In genomic region chr12:76103958-76104357, GRCh38 we compare ENCODE assay signal across 23 cellular contexts. TPM values are rescaled to one million over a fixed set of nuclear protein-coding genes. Genes with fewer than 3 reads are reported as not detected.
DNase-seq lines count a peak whose midpoint lies in the region; ATAC-seq, FAIRE-seq and TF ChIP-seq lines count a peak whose summit lies in the region.
"Had no signal": no experiment of that assay in that cellular context is flagged by ENCODE, and none has a peak within 500 bp of the region (broad histone marks: within the 10 kb centered on the region; RNA-seq: fewer than 3 reads in every experiment).

No MANE protein-coding gene starts in this region.

- H3K9me3 ChIP-seq in SK-N-SH = no peaks in the 10 kb centered on the region
- no peaks in the 10 kb centered on the region for H3K9me3 ChIP-seq in H1 (ENCODE audit: insufficient read depth in 2 of 2, low read depth in 1 of 2, low read length in 1 of 2)
- no peaks in the 10 kb centered on the region for H3K9me3 ChIP-seq in breast epithelium
- H3K9me3 ChIP-seq: BLaER1 treated with 17β-estradiol and CSF1 and Interleukin-3, amounts not matched to agents 10 nM and 100 nM; Caco-2 had no signal

- no peak overlapping the region for H3K4me3 Mint-ChIP-seq in GM23338
- H3K4me3 Mint-ChIP-seq: B cell; CD4-positive, alpha-beta T cell; CD8-positive, alpha-beta T cell had no signal

- POLR2A ChIA-PET in SK-N-SH (lab: Yijun Ruan, JAX) = no interaction called here
- POLR2A ChIA-PET in H1 (lab: Charles Lee; ENCODE audit: partially characterized antibody) = no interaction called here

- no peak overlapping the region for H3K27ac Mint-ChIP-seq in GM23338
- H3K27ac Mint-ChIP-seq: B cell; CD4-positive, alpha-beta T cell; CD8-positive, alpha-beta T cell had no signal

- H3K4me1 Mint-ChIP-seq in GM23338 = peaks cover 16% of the 10 kb centered on the region
- H3K4me1 Mint-ChIP-seq: B cell had no signal

- no peak overlapping the region for H3K14ac ChIP-seq in H1 (ENCODE audit: insufficient read length)

- no peak overlapping the region for H2BK20ac ChIP-seq in H1 (ENCODE audit: low read length)

- H3K79me1 ChIP-seq in H1 (ENCODE audit: low read depth, low read length) (no peaks in the 10 kb centered on the region), mesendoderm (ENCODE audit: low read length) (no peaks in the 10 kb centered on the region)

- intact Hi-C loops in breast epithelium (cut with DNase I; ENCODE audit: low total_unique reads) = no loop called here

- H2BK12ac ChIP-seq in H1 (ENCODE audit: low read depth, low read length) = no peak overlapping the region

- no peak overlapping the region for H3K56ac ChIP-seq in H1 (replicated peaks; ENCODE audit: insufficient read length, low read depth, low read length)
- H3K56ac ChIP-seq in mesendoderm (ENCODE audit: low read length) = no peak overlapping the region

- H3K9me3 Mint-ChIP-seq in GM23338 = no peaks in the 10 kb centered on the region
- H3K9me3 Mint-ChIP-seq: CD4-positive, alpha-beta T cell; CD8-positive, alpha-beta T cell had no signal

- H2BK120ac ChIP-seq in H1 (replicated peaks; ENCODE audit: low read depth, low read length) (no peak overlapping the region), mesendoderm (ENCODE audit: low read depth, low read length) (no peak overlapping the region)

- H3K79me2 ChIP-seq in SK-N-SH (ENCODE audit: insufficient read depth) (no peaks in the 10 kb centered on the region), GM23338 (replicated peaks; ENCODE audit: insufficient read depth) (no peaks in the 10 kb centered on the region), H1 (ENCODE audit: control insufficient read depth in 1 of 2, insufficient read depth in 2 of 2, low read length in 2 of 2) (no peaks in the 10 kb centered on the region), mesendoderm (ENCODE audit: control insufficient read depth, insufficient read depth, low read length) (no peaks in the 10 kb centered on the region)

- no peak overlapping the region for H3K4me3 ChIP-seq in SK-N-SH (ENCODE audit: low read depth in 2 of 2, low read length in 1 of 2)
- no peak overlapping the region for H3K4me3 ChIP-seq in GM23338
- no peak overlapping the region for H3K4me3 ChIP-seq in H1 (ENCODE audit: extremely low read depth in 1 of 4, insufficient read depth in 2 of 4, low read depth in 3 of 4, low read length in 4 of 4)
- H3K4me3 ChIP-seq in mesendoderm (ENCODE audit: low read length) = no peak overlapping the region
- no peak overlapping the region for H3K4me3 ChIP-seq in breast epithelium
- H3K4me3 ChIP-seq: BLaER1 treated with 17β-estradiol and CSF1 and Interleukin-3, amounts not matched to agents 10 nM and 100 nM; GM12878 had no signal

- 93% methylated on average over 1 of the region's 1 CpG for WGBS in SK-N-SH (ENCODE audit: low lambda C conversion rate)
- WGBS in H1 (ENCODE audit: extremely low coverage in 1 of 2, insufficient coverage in 1 of 2, insufficient read length in 1 of 2, insufficient replicate concordance in 2 of 2, low coverage in 1 of 2, low lambda C conversion rate in 2 of 2, missing lambda C conversion rate in 1 of 2), 2 experiments = 95% methylated on average over 1 of the region's 1 CpG; no CpG with 5 or more reads in 1 of the 2 experiments
- WGBS in mesendoderm (ENCODE audit: extremely low coverage, insufficient coverage, low lambda C conversion rate) = no CpG with 5 or more reads among the region's 1 CpG

- peaks cover 21% of the 10 kb centered on the region for H3F3A ChIP-seq in SK-N-SH (replicated peaks; ENCODE audit: insufficient read depth)
- H3F3A ChIP-seq in GM23338 (replicated peaks; ENCODE audit: low read depth) = no peaks in the 10 kb centered on the region

- no peak overlapping the region for H4K91ac ChIP-seq in H1 (replicated peaks; ENCODE audit: insufficient read length, low read length)

- H4K8ac ChIP-seq in H1 (ENCODE audit: extremely low read depth, insufficient read depth, low read length) = no peak overlapping the region
- no peak overlapping the region for H4K8ac ChIP-seq in mesendoderm (ENCODE audit: low read depth, low read length)

- H2AFZ ChIP-seq in SK-N-SH (ENCODE audit: low read depth) (peak overlapping the region; percentile 70; the same call in 1 of the 2 replicates), GM23338 (no peak overlapping the region), H1 (ENCODE audit: low read length) (no peak overlapping the region)

- no peak overlapping the region for H2BK15ac ChIP-seq in H1 (ENCODE audit: low read length)
- H2BK15ac ChIP-seq in mesendoderm (replicated peaks; ENCODE audit: low read depth) = peak overlapping the region; percentile 74

- DNase-seq in SK-N-SH (no peak), GM23338 (ENCODE audit: low spot score) (no peak), H1 (ENCODE audit: low read depth in 1 of 2, low spot score in 2 of 2) (no peak), mesendoderm (no peak), GF-D8 (lab: John Stamatoyannopoulos, UW) (no peak), breast epithelium (ENCODE audit: low spot score in 2 of 2) (no peak)
- DNase-seq: 8988T; AML-193; Calu3; CD4-positive, alpha-beta T cell; CD8-positive, alpha-beta T cell; DMS79 treated with DMSO at 0.1 percent for 48 hours had no signal

- H3K9me2 ChIP-seq in SK-N-SH (no peaks in the 10 kb centered on the region), GM23338 (ENCODE audit: insufficient read depth) (no peaks in the 10 kb centered on the region)

- H4K20me1 ChIP-seq in SK-N-SH (ENCODE audit: insufficient read depth) (no peaks in the 10 kb centered on the region), GM23338 (replicated peaks; ENCODE audit: insufficient read depth) (no peaks in the 10 kb centered on the region), H1 (replicated peaks in 1 of 2; ENCODE audit: control insufficient read depth in 1 of 2, insufficient read depth in 2 of 2, low read length in 2 of 2) (no peaks in the 10 kb centered on the region)
- H4K20me1 ChIP-seq: BLaER1 treated with 17β-estradiol and CSF1 and Interleukin-3, amounts not matched to agents 10 nM and 100 nM had no signal

- H3K27me3 Mint-ChIP-seq in GM23338 (ENCODE audit: insufficient read depth, low read depth, poor library complexity) = peaks cover 4% of the 10 kb centered on the region
- H3K27me3 Mint-ChIP-seq: CD4-positive, alpha-beta T cell had no signal

- H3K4ac ChIP-seq in H1 (replicated peaks; ENCODE audit: insufficient read length, low read depth, low read length) (no peak overlapping the region), mesendoderm (ENCODE audit: low read depth, low read length) (no peak overlapping the region)

- H3K4me1 ChIP-seq in SK-N-SH (ENCODE audit: control insufficient read depth in 1 of 2, insufficient read depth in 2 of 2, low read depth in 1 of 2, low read length in 1 of 2) (0 out of 4 replicates have a peak, but pooled peaks cover 0 to 4% of the 10 kb centered on the region in 2 experiments), GM23338 (ENCODE audit: insufficient read depth) (no peaks in the 10 kb centered on the region), H1 (replicated peaks in 1 of 4; ENCODE audit: control insufficient read depth in 3 of 4, insufficient read depth in 4 of 4, low read length in 3 of 4) (peaks cover 3 to 10% (median 9%) of the 10 kb centered on the region in 4 experiments; a peak in 5 of 7 replicates), mesendoderm (ENCODE audit: control insufficient read depth, low read depth, low read length) (peaks cover 6% of the 10 kb centered on the region), breast epithelium (no peaks in the 10 kb centered on the region)
- H3K4me1 ChIP-seq: BLaER1 treated with 17β-estradiol and CSF1 and Interleukin-3, amounts not matched to agents 10 nM and 100 nM had no signal

- no peaks in the 10 kb centered on the region for H3K23me2 ChIP-seq in H1 (ENCODE audit: low read depth, low read length)

- H2BK5ac ChIP-seq in H1 (ENCODE audit: low read depth, low read length) = no peak overlapping the region
- no peak overlapping the region for H2BK5ac ChIP-seq in mesendoderm (ENCODE audit: low read length)

- no peak overlapping the region for H3K23ac ChIP-seq in H1 (ENCODE audit: insufficient read length)
- H3K23ac ChIP-seq in mesendoderm (ENCODE audit: low read length) = no peak overlapping the region

- peak overlapping the region in 1 of 2 experiments; percentile 62; a peak in 2 of 4 replicates for H3K27ac ChIP-seq in SK-N-SH (ENCODE audit: low read depth in 2 of 2, low read length in 1 of 2)
- H3K27ac ChIP-seq in GM23338 (ENCODE audit: low read depth) = 0 out of 2 replicates have a peak overlapping the region, but pooled peaks have one; percentile 48
- no peak overlapping the region for H3K27ac ChIP-seq in H1 (ENCODE audit: low read depth, low read length)
- H3K27ac ChIP-seq in mesendoderm (ENCODE audit: low read depth, low read length) = no peak overlapping the region
- no peak overlapping the region for H3K27ac ChIP-seq in breast epithelium
- H3K27ac ChIP-seq: BLaER1 treated with 17β-estradiol and CSF1 and Interleukin-3, amounts not matched to agents 10 nM and 100 nM had no signal

- no peaks in the 10 kb centered on the region for H3K36me3 Mint-ChIP-seq in GM23338 (ENCODE audit: low read depth)
- H3K36me3 Mint-ChIP-seq: CD8-positive, alpha-beta T cell had no signal

- H2AK5ac ChIP-seq in H1 (ENCODE audit: low read depth, low read length) (no peak overlapping the region), mesendoderm (ENCODE audit: low read length) (no peak overlapping the region)

- no peak for FAIRE-seq in H1 (lab: Jason Lieb, UNC)
- FAIRE-seq: A204.1, D721Med, G401.6, GM12878, GM12892, GM18507 had no signal

- no peak for TF ChIP-seq POLR2A in H1 (IDR thresholded peaks at IDR 0.05; ENCODE audit: control extremely low read depth in 1 of 2, low read depth in 2 of 2, low read length in 2 of 2)
- TF ChIP-seq POLR2A in breast epithelium (IDR thresholded peaks at IDR 0.05) = no peak

- no peak for TF ChIP-seq RAD21 in SK-N-SH (IDR thresholded peaks at IDR 0.05; ENCODE audit: low read length)
- no peak for TF ChIP-seq RAD21 in H1 (IDR thresholded peaks at IDR 0.05 in 1 of 2, conservative IDR thresholded peaks at IDR 0.05 in 1 of 2; ENCODE audit: low read depth in 2 of 2, low read length in 2 of 2)

- H3K9ac ChIP-seq in SK-N-SH = no peak overlapping the region
- no peak overlapping the region for H3K9ac ChIP-seq in H1 (replicated peaks in 1 of 4; ENCODE audit: extremely low read depth in 1 of 4, low read depth in 3 of 4, low read length in 3 of 4)
- no peak overlapping the region for H3K9ac ChIP-seq in mesendoderm (ENCODE audit: low read length)
- H3K9ac ChIP-seq: BLaER1 treated with 17β-estradiol and CSF1 and Interleukin-3, amounts not matched to agents 10 nM and 100 nM had no signal

- H3K36me3 ChIP-seq in SK-N-SH (replicated peaks in 1 of 2; ENCODE audit: control insufficient read depth in 1 of 2, insufficient read depth in 2 of 2, low read length in 1 of 2) = no peaks in the 10 kb centered on the region
- no peaks in the 10 kb centered on the region for H3K36me3 ChIP-seq in GM23338 (ENCODE audit: insufficient read depth)
- H3K36me3 ChIP-seq in H1 (ENCODE audit: control insufficient read depth in 2 of 4, insufficient read depth in 4 of 4, low read length in 3 of 4) = no peaks in the 10 kb centered on the region
- H3K36me3 ChIP-seq in mesendoderm (ENCODE audit: control insufficient read depth, insufficient read depth, low read length) = no peaks in the 10 kb centered on the region
- no peaks in the 10 kb centered on the region for H3K36me3 ChIP-seq in breast epithelium
- H3K36me3 ChIP-seq: BLaER1 treated with 17β-estradiol and CSF1 and Interleukin-3, amounts not matched to agents 10 nM and 100 nM had no signal

- H4K5ac ChIP-seq in H1 (ENCODE audit: insufficient read length, low read depth, low read length) (no peak overlapping the region), mesendoderm (ENCODE audit: low read length) (no peak overlapping the region)

- CTCF ChIA-PET in SK-N-SH (lab: Yijun Ruan, JAX) (interaction anchor here (1.1 to 1.7 kb wide), 2 partner anchors 11 kb away, joined by 3 to 4 read pairs; no protein-coding TSS in a partner anchor), H1 (lab: Charles Lee; ENCODE audit: partially characterized antibody) (interaction anchor here (0.6 to 1.3 kb wide), 4 partner anchors 12 to 1438 kb away, joined by 3 to 5 read pairs (median 4); no protein-coding TSS in a partner anchor)

- TF ChIP-seq CTCF in SK-N-SH (IDR thresholded peaks at IDR 0.05) = no peak
- TF ChIP-seq CTCF in GM23338 (conservative IDR thresholded peaks at IDR 0.05; ENCODE audit: low read depth in 2 of 2) = no peak
- no peak for TF ChIP-seq CTCF in H1 (IDR thresholded peaks at IDR 0.05; ENCODE audit: control extremely low read depth in 1 of 3, insufficient read depth in 1 of 3, low read depth in 1 of 3, low read length in 3 of 3)
- no peak for TF ChIP-seq CTCF in breast epithelium (IDR thresholded peaks at IDR 0.05)

- TF ChIP-seq EP300 in SK-N-SH (IDR thresholded peaks at IDR 0.05; ENCODE audit: borderline replicate concordance in 1 of 2, low read depth in 1 of 2, low read length in 1 of 2) (no peak), H1 (IDR thresholded peaks at IDR 0.05; ENCODE audit: borderline replicate concordance in 1 of 2, low read depth in 2 of 2, low read length in 2 of 2) (no peak)

- ATAC-seq in SK-N-SH treated with all-trans-retinoic acid at 6 μM for 48 hours (no peak), GM23338 (no peak), HG03280 (IDR thresholded peaks at IDR 0.05; ENCODE audit: unreplicated experiment) (no peak)
- ATAC-seq: CD8-positive, alpha-beta T cell; GM12878 had no signal

- H3K18ac ChIP-seq in H1 (ENCODE audit: extremely low read depth, low read length) (no peak overlapping the region), mesendoderm (ENCODE audit: low read length) (no peak overlapping the region)

- H3K4me2 ChIP-seq in SK-N-SH = no peak overlapping the region
- H3K4me2 ChIP-seq in GM23338 = no peak overlapping the region
- no peak overlapping the region for H3K4me2 ChIP-seq in H1 (ENCODE audit: insufficient read depth in 1 of 2, low read depth in 2 of 2, low read length in 2 of 2)
- H3K4me2 ChIP-seq in mesendoderm (ENCODE audit: low read length) = no peak overlapping the region
- H3K4me2 ChIP-seq: BLaER1 treated with 17β-estradiol and CSF1 and Interleukin-3, amounts not matched to agents 10 nM and 100 nM had no signal

- no peaks in the 10 kb centered on the region for H3K27me3 ChIP-seq in SK-N-SH (ENCODE audit: insufficient read depth)
- no peaks in the 10 kb centered on the region for H3K27me3 ChIP-seq in GM23338 (ENCODE audit: insufficient read depth)
- H3K27me3 ChIP-seq in H1 (replicated peaks in 1 of 4; ENCODE audit: control insufficient read depth in 3 of 4, extremely low read depth in 1 of 4, insufficient read depth in 3 of 4, low read length in 3 of 4) = no peaks in the 10 kb centered on the region
- no peaks in the 10 kb centered on the region for H3K27me3 ChIP-seq in mesendoderm (ENCODE audit: insufficient read depth, low read length, poor library complexity)
- no peaks in the 10 kb centered on the region for H3K27me3 ChIP-seq in breast epithelium
- H3K27me3 ChIP-seq: BLaER1 treated with 17β-estradiol and CSF1 and Interleukin-3, amounts not matched to agents 10 nM and 100 nM had no signal

RNA-seq across cellular contexts. Expression of gene NAP1L1, which starts 19.5 kb away (rescaled TPM):
- polyA plus RNA-seq in SK-N-SH (2012; rRNA removed) (193 and 197 TPM in 2 replicates), GM23338 (2016; fragmentation: Nextera tagmentation; extraction: Ambion mirVana) (996 and 999 TPM in 2 replicates), H1 (2011; rRNA removed) (145 and 202 TPM in 2 replicates)
- 275 and 391 TPM in 2 replicates for polyA plus RNA-seq in SK-N-SH (2012; cell fraction: cytosol; rRNA removed)
- polyA plus RNA-seq in SK-N-SH (2012; cell fraction: nucleus; rRNA removed) = 122 and 161 TPM in 2 replicates
- 658 and 693 TPM in 2 replicates for total RNA-seq in GM23338 (2014; rRNA removed; shearing (Covaris generic))
- total RNA-seq in H1 (2021; fragmentation: NEBNext Ultra II Directional; extraction: Animal tissue kit (Norgen Biotek cat#: 25700)) = 1,114 and 1,159 TPM in 2 replicates
- polyA plus RNA-seq in H1 (2011; cell fraction: cytosol; rRNA removed) = 348 TPM
- 296 TPM for polyA plus RNA-seq in H1 (2011; cell fraction: nucleus; rRNA removed)
- 563 to 1,179 TPM (median 624 TPM) in 4 replicates for polyA plus RNA-seq in H1 (2012, experiment 1 of 2)
- 101 TPM for polyA plus RNA-seq in H1 (2012, experiment 2 of 2)
- polyA plus RNA-seq in H1 (2013, experiment 1 of 2) = 1,709 TPM
- polyA plus RNA-seq in H1 (2013, experiment 2 of 2) = 1,591 TPM
- polyA minus RNA-seq in H1 (2011; rRNA and poly(A)+ RNA removed) = 124 and 173 TPM in 2 replicates
- polyA minus RNA-seq in H1 (2011; cell fraction: cytosol; rRNA and poly(A)+ RNA removed) = 294 TPM
- 600 TPM for polyA minus RNA-seq in H1 (2011; cell fraction: nucleus; rRNA and poly(A)+ RNA removed)
- polyA plus RNA-seq in mesendoderm (2013, experiment 1 of 2) = 1,210 TPM
- 1,188 TPM for polyA plus RNA-seq in mesendoderm (2013, experiment 2 of 2)
- total RNA-seq in breast epithelium = 100 to 1,000 TPM; 356 to 419 (median 394) TPM
